Comparison of ENCODE assay signal across 25 cellular contexts in genomic region chr14:52332269-52332668, GRCh38. TPM values are rescaled to one million over a fixed set of nuclear protein-coding genes. Genes with fewer than 3 reads are reported as not detected.
"Had no signal": no experiment of that assay in that cellular context is flagged by ENCODE, and none has a peak within 500 bp of the region (broad histone marks: within the 10 kb centered on the region; RNA-seq: fewer than 3 reads in every experiment).

No MANE protein-coding gene starts in this region.

- H3K9ac ChIP-seq: parathyroid adenoma had no signal

- H3K9me3 Mint-ChIP-seq: activated T-helper 17 cell treated with anti-CD3 and anti-CD28 coated beads, Interleukin-2, amount 50 U/mL, for 72 hours; dendritic cell treated with granulocyte-macrophage colony-stimulating factor and Interleukin-4, amounts not matched to agents 40 ng/mL and 50 ng/mL, for 4 days; stimulated activated memory B cell treated with anti-CD40 and anti-IgM and Interleukin-4, amounts not matched to agents 10 μg/mL and 1 μg/mL and 100 μg/mL, for 72 hours had no signal

- H3K27ac ChIP-seq: ascending aorta, parathyroid adenoma, skin epidermis, transverse colon, vagina had no signal

- ATAC-seq: activated naive CD4-positive, alpha-beta T cell treated with anti-CD3 and anti-CD28 coated beads, Interleukin-2, amount 50 U/mL, for 72 hours; activated T-helper 17 cell treated with anti-CD3 and anti-CD28 coated beads, Interleukin-2, amount 50 U/mL, for 72 hours; left cardiac atrium; right cardiac atrium; stimulated activated memory B cell treated with anti-CD40 and anti-IgM and Interleukin-4, amounts not matched to agents 10 μg/mL and 1 μg/mL and 100 μg/mL, for 72 hours had no signal

- H3K27ac Mint-ChIP-seq: activated naive CD4-positive, alpha-beta T cell treated with anti-CD3 and anti-CD28 coated beads, Interleukin-2, amount 50 U/mL, for 72 hours; activated T-cell treated with anti-CD3 and anti-CD28 coated beads, Interleukin-2, amount 50 U/mL, for 24 hours; activated T-helper 17 cell treated with anti-CD3 and anti-CD28 coated beads, Interleukin-2, amount 50 U/mL, for 72 hours; dendritic cell treated with granulocyte-macrophage colony-stimulating factor and Interleukin-4, amounts not matched to agents 40 ng/mL and 50 ng/mL, for 4 days; nephron progenitor cell; stimulated activated memory B cell treated with anti-CD40 and anti-IgM and Interleukin-4, amounts not matched to agents 10 μg/mL and 1 μg/mL and 100 μg/mL, for 72 hours had no signal

- H2AFZ ChIP-seq: parathyroid adenoma had no signal

- DNase-seq: activated CD4-positive, alpha-beta T cell treated with anti-CD3 and anti-CD28 coated beads for 1 hour; activated CD4-positive, alpha-beta T cell treated with anti-CD3 and anti-CD28 coated beads, Interleukin-2, amount 50 U/mL, for 4 hours; activated CD8-positive, alpha-beta memory T cell treated with anti-CD3 and anti-CD28 coated beads for 24 hours; activated CD8-positive, alpha-beta memory T cell treated with anti-CD3 and anti-CD28 coated beads, Interleukin-2, amount 50 U/mL, for 4 hours; activated T-cell treated with anti-CD3 and anti-CD28 coated beads, Interleukin-2, amount 50 U/mL, for 24 hours; effector CD4-positive, alpha-beta T cell; hippocampal formation; islet precursor cell; left cardiac atrium; nephron progenitor cell; right cardiac atrium; stomach; transverse colon had no signal

- H3K4me3 ChIP-seq: ascending aorta, skin epidermis, stomach, transverse colon, vagina had no signal

- H3K36me3 ChIP-seq: ascending aorta, stomach, transverse colon, vagina had no signal

- H3K79me2 ChIP-seq: parathyroid adenoma had no signal

- H3K27me3 ChIP-seq: ascending aorta, stomach, transverse colon, vagina had no signal

- H3K36me3 Mint-ChIP-seq: stimulated activated memory B cell treated with anti-CD40 and anti-IgM and Interleukin-4, amounts not matched to agents 10 μg/mL and 1 μg/mL and 100 μg/mL, for 72 hours had no signal

- FAIRE-seq: frontal cortex, TTC549 had no signal

- H3K4me1 ChIP-seq: ascending aorta, vagina had no signal

- H3K4me3 Mint-ChIP-seq: activated T-cell treated with anti-CD3 and anti-CD28 coated beads, Interleukin-2, amount 50 U/mL, for 24 hours; activated T-helper 17 cell treated with anti-CD3 and anti-CD28 coated beads, Interleukin-2, amount 50 U/mL, for 72 hours; dendritic cell treated with granulocyte-macrophage colony-stimulating factor and Interleukin-4, amounts not matched to agents 40 ng/mL and 50 ng/mL, for 4 days; nephron progenitor cell; stimulated activated memory B cell treated with anti-CD40 and anti-IgM and Interleukin-4, amounts not matched to agents 10 μg/mL and 1 μg/mL and 100 μg/mL, for 72 hours had no signal

- H3K9me3 ChIP-seq: ascending aorta, stomach, transverse colon, vagina had no signal

- H3K27me3 Mint-ChIP-seq: activated T-cell treated with anti-CD3 and anti-CD28 coated beads, Interleukin-2, amount 50 U/mL, for 24 hours; activated T-helper 17 cell treated with anti-CD3 and anti-CD28 coated beads, Interleukin-2, amount 50 U/mL, for 72 hours had no signal

RNA-seq across cellular contexts. Expression of gene PTGER2, which starts 18.2 kb away (rescaled TPM):
- total RNA-seq: pulmonary artery endothelial cell, temporal lobe had no signal
